7 cellular contexts compared by ENCODE assay signal in the genomic region with DNA sequence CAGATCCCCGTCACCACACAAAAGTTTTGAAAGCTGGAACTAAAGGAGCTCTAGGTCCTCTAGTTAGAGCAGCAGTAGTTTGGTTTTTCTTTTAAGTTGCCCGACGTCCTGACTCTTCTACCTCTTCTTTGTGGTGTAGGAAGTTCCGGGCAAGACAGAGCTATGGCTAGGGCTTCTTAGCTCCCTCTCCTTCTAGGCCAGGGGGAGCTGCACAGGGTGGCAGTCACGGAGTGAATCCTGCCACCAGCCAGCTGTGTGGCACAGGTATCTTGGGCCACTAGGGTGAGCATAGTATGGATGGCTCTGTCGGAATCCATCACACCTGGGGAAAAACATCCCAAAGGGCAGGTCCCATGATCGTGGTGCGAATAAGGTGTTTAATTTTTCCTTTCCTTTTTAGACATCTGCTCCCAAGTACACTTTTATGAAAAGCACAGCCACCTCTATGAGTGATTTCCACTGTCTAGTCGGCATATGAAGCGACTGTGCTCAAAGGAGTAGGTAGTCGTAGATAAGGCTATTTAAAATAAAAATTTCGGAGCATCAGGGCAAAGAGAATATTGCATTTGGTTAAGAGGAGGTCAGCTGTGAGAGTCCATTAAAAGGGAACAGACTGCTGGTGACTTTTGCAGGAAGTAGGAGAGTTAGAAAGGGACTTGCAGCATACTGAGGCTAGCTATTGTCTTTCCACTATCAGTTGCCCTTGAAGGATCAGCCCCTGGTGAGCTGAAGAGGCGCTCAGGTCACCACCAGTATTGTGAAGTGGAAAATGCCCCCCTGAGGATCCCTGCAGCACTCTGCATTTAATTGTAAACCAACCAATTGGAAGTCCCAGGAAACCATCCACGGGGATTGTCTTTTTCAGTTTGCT. TPM values are rescaled to one million over a fixed set of nuclear protein-coding genes. Genes with fewer than 3 reads are reported as not detected.
DNase-seq lines count a peak whose midpoint lies in the region; ATAC-seq, FAIRE-seq and TF ChIP-seq lines count a peak whose summit lies in the region.

No MANE protein-coding gene starts in this region.

- peaks cover 58% of the 10 kb centered on the region for H3K36me3 Mint-ChIP-seq in activated naive CD8-positive, alpha-beta T cell treated with anti-CD3 and anti-CD28 coated beads, Interleukin-2, amount 50 U/mL, for 24 hours (ENCODE audit: low read depth)

- peak overlapping the region; percentile 96 for H3K4me3 Mint-ChIP-seq in activated naive CD8-positive, alpha-beta T cell treated with anti-CD3 and anti-CD28 coated beads, Interleukin-2, amount 50 U/mL, for 24 hours
- peak overlapping the region; percentile 90 to 93 for H3K4me3 Mint-ChIP-seq in stimulated activated naive CD8-positive, alpha-beta T cell treated with anti-CD3 and anti-CD28 coated beads, Interleukin-15, amount 100 ng/mL, for 72 hours

- H3K27me3 Mint-ChIP-seq in activated naive CD8-positive, alpha-beta T cell treated with anti-CD3 and anti-CD28 coated beads, Interleukin-2, amount 50 U/mL, for 24 hours, result peaks cover 3% of the 10 kb centered on the region
- no peaks in the 10 kb centered on the region for H3K27me3 Mint-ChIP-seq in stimulated activated naive CD8-positive, alpha-beta T cell treated with anti-CD3 and anti-CD28 coated beads, Interleukin-15, amount 100 ng/mL, for 72 hours

- peak; percentile 55 for ATAC-seq in activated naive CD8-positive, alpha-beta T cell treated with anti-CD3 and anti-CD28 coated beads, Interleukin-2, amount 50 U/mL, for 24 hours
- peak; percentile 51 for ATAC-seq in stimulated activated naive CD8-positive, alpha-beta T cell treated with anti-CD3 and anti-CD28 coated beads, Interleukin-15, amount 100 ng/mL, for 72 hours

- DNase-seq in GF-D8 (lab: John Stamatoyannopoulos, UW), result peak; percentile 43
- DNase-seq in NCI-H345 (lab: John Stamatoyannopoulos, UW), result peak; percentile 46
- peak; percentile 32 for DNase-seq in activated naive CD8-positive, alpha-beta T cell treated with anti-CD3 and anti-CD28 coated beads, Interleukin-2, amount 50 U/mL, for 24 hours
- peak; percentile 33 for DNase-seq in inferior parietal cortex (ENCODE audit: extremely low spot score)
- peak; percentile 27 to 40 for DNase-seq in stimulated activated naive CD8-positive, alpha-beta T cell treated with anti-CD3 and anti-CD28 coated beads, Interleukin-15, amount 100 ng/mL, for 72 hours
- no peak for DNase-seq in activated gamma-delta T cell treated with Interleukin-2 at 50 U/mL for 16 hours
- DNase-seq in GM12892 (ENCODE audit: insufficient read length), result no peak

- H3K9me3 Mint-ChIP-seq in activated naive CD8-positive, alpha-beta T cell treated with anti-CD3 and anti-CD28 coated beads, Interleukin-2, amount 50 U/mL, for 24 hours, result no peaks in the 10 kb centered on the region
- H3K9me3 Mint-ChIP-seq in stimulated activated naive CD8-positive, alpha-beta T cell treated with anti-CD3 and anti-CD28 coated beads, Interleukin-15, amount 100 ng/mL, for 72 hours, result no peaks in the 10 kb centered on the region

- peaks cover 66% of the 10 kb centered on the region for H3K4me1 Mint-ChIP-seq in activated naive CD8-positive, alpha-beta T cell treated with anti-CD3 and anti-CD28 coated beads, Interleukin-2, amount 50 U/mL, for 24 hours
- H3K4me1 Mint-ChIP-seq in stimulated activated naive CD8-positive, alpha-beta T cell treated with anti-CD3 and anti-CD28 coated beads, Interleukin-15, amount 100 ng/mL, for 72 hours, result peaks cover 70% of the 10 kb centered on the region

- H3K27ac Mint-ChIP-seq in activated naive CD8-positive, alpha-beta T cell treated with anti-CD3 and anti-CD28 coated beads, Interleukin-2, amount 50 U/mL, for 24 hours, result peak overlapping the region; percentile 95
- peak overlapping the region; percentile 95 to 96 for H3K27ac Mint-ChIP-seq in stimulated activated naive CD8-positive, alpha-beta T cell treated with anti-CD3 and anti-CD28 coated beads, Interleukin-15, amount 100 ng/mL, for 72 hours

- no peak for TF ChIP-seq POLR2A in GM12892 (IDR thresholded peaks at IDR 0.05; ENCODE audit: low read depth, low read length)

- FAIRE-seq in GM12892 (lab: Jason Lieb, UNC), result no peak

RNA-seq across cellular contexts. Expression of a gene that starts 2.1 kb away (rescaled TPM):
- polyA plus RNA-seq in GM12892 (2012; ENCODE audit: missing spikeins), result 0.06 TPM

Comparison
In these comparisons a context has a peak if more than half of its experiments do, and no peak if none do; other contexts are left out.
1. DNase-seq: peak in GF-D8 (single experiment), NCI-H345 (single experiment), activated naive CD8-positive, alpha-beta T cell treated with anti-CD3 and anti-CD28 coated beads, Interleukin-2, amount 50 U/mL, for 24 hours (single experiment), inferior parietal cortex (single experiment) and stimulated activated naive CD8-positive, alpha-beta T cell treated with anti-CD3 and anti-CD28 coated beads, Interleukin-15, amount 100 ng/mL, for 72 hours (2 of 2); none in activated gamma-delta T cell treated with Interleukin-2 at 50 U/mL for 16 hours (single experiment) and GM12892 (single experiment).